ENCODE assay signal across 8 cellular contexts in genomic region chr17:74750039-74750326, GRCh38. TPM values are rescaled to one million over a fixed set of nuclear protein-coding genes. Genes with fewer than 3 reads are reported as not detected.
DNase-seq lines count a peak whose midpoint lies in the region; ATAC-seq and TF ChIP-seq lines count a peak whose summit lies in the region.

No MANE protein-coding gene starts in this region.

- peaks cover 62% of the 10 kb centered on the region for H4K20me1 ChIP-seq in DND-41 (ENCODE audit: insufficient read depth, low read length)

- TF ChIP-seq CTCF in DND-41 (IDR thresholded peaks at IDR 0.05; ENCODE audit: borderline replicate concordance, extremely low read depth, low read length, poor library complexity, severe bottlenecking) (no peak), Peyer's patch (IDR thresholded peaks at IDR 0.05) (no peak), osteocyte (IDR thresholded peaks at IDR 0.05) (no peak)

- peak overlapping the region; percentile 98 for H3K4me3 Mint-ChIP-seq in osteocyte (ENCODE audit: unreplicated experiment)

- no peaks in the 10 kb centered on the region for H3K27me3 Mint-ChIP-seq in osteocyte (ENCODE audit: unreplicated experiment)

- DNase-seq in DND-41 (no peak), Peyer's patch (no peak), epithelial cell of prostate (ENCODE audit: low read depth, low spot score) (no peak), osteocyte (ENCODE audit: extremely low spot score, unreplicated experiment) (no peak)
- no peak for DNase-seq in activated CD4-positive, alpha-beta T cell treated with anti-CD3 and anti-CD28 coated beads, Interleukin-2, amount 50 U/mL, for 1 hour

- H3K36me3 Mint-ChIP-seq in osteocyte (ENCODE audit: unreplicated experiment) = peaks cover 17% of the 10 kb centered on the region

- ATAC-seq in DND-41 (ENCODE audit: insufficient read depth, low read depth) (no peak), GM21367 (IDR thresholded peaks at IDR 0.05; ENCODE audit: unreplicated experiment) (no peak), HG02973 (IDR thresholded peaks at IDR 0.05; ENCODE audit: unreplicated experiment) (no peak), GM19467 (IDR thresholded peaks at IDR 0.05; ENCODE audit: unreplicated experiment) (no peak)

- H3K27ac Mint-ChIP-seq in osteocyte (ENCODE audit: unreplicated experiment) = peak overlapping the region; percentile 82

- H3K9me3 ChIP-seq in DND-41 (ENCODE audit: insufficient read depth, low read length, severe bottlenecking) (no peaks in the 10 kb centered on the region), Peyer's patch (no peaks in the 10 kb centered on the region)

- no peak overlapping the region for H2AFZ ChIP-seq in DND-41 (ENCODE audit: low read depth, low read length)

- peaks cover 74% of the 10 kb centered on the region for H3K79me2 ChIP-seq in DND-41 (ENCODE audit: insufficient read depth, low read length)

- peaks cover 57% of the 10 kb centered on the region for H3K4me1 Mint-ChIP-seq in osteocyte (ENCODE audit: unreplicated experiment)

- H3K27ac ChIP-seq in DND-41 (ENCODE audit: low read length) (peak overlapping the region; percentile 92), Peyer's patch (peak overlapping the region; percentile 94 to 98 (median 94)), epithelial cell of prostate (peak overlapping the region; percentile 40)

- H3K27me3 ChIP-seq in DND-41 (ENCODE audit: insufficient read depth, low read length, poor library complexity) = no peaks in the 10 kb centered on the region
- no peaks in the 10 kb centered on the region for H3K27me3 ChIP-seq in Peyer's patch

- H3K4me3 ChIP-seq in DND-41 (ENCODE audit: low read depth in 1 of 2, low read length in 2 of 2) (peak overlapping the region; percentile 94 to 99), Peyer's patch (peak overlapping the region; percentile 67 to 99 (median 86))

- H3K9me3 Mint-ChIP-seq in osteocyte (ENCODE audit: unreplicated experiment) = no peaks in the 10 kb centered on the region

- no peak for TF ChIP-seq POLR2A in Peyer's patch (IDR thresholded peaks at IDR 0.05)

- H3K9ac ChIP-seq in DND-41 (ENCODE audit: low read depth, low read length) = peak overlapping the region; percentile 98

- peaks cover 60% of the 10 kb centered on the region for H3K4me1 ChIP-seq in DND-41 (ENCODE audit: insufficient read depth, low read length)
- peaks cover 3 to 63% (median 10%) of the 10 kb centered on the region in 4 donors for H3K4me1 ChIP-seq in Peyer's patch

- peak overlapping the region; percentile 100 for H3K4me2 ChIP-seq in DND-41 (ENCODE audit: insufficient read depth, low read length)

- peaks cover 58% of the 10 kb centered on the region for H3K36me3 ChIP-seq in DND-41 (ENCODE audit: insufficient read depth, low read length)
- peaks cover 0 to 3% (median 0%) of the 10 kb centered on the region in 3 donors for H3K36me3 ChIP-seq in Peyer's patch

RNA-seq across cellular contexts. Expression of gene NHERF1, which starts 1.6 kb away (rescaled TPM):
- total RNA-seq in Peyer's patch (100 to 1,000 TPM; 121 to 600 (median 488) TPM), osteocyte (117 and 125 TPM in 2 replicates)

RNA-seq across cellular contexts. Expression of gene RAB37, which starts 12.9 kb away (rescaled TPM):
- 10 to 100 TPM in 1 of 4 donors, 1 to 10 TPM in 3; 1.1 to 35.5 (median 4.4) TPM for total RNA-seq in Peyer's patch
- not detected in 2 replicates for total RNA-seq in osteocyte

RNA-seq across cellular contexts. Expression of gene NAT9, which starts 26.2 kb away (rescaled TPM):
- 10 to 100 TPM; 23.1 to 85.0 (median 37.4) TPM for total RNA-seq in Peyer's patch
- 48.6 and 52.5 TPM in 2 replicates for total RNA-seq in osteocyte

RNA-seq across cellular contexts. Expression of gene CD300LF, which starts 37.3 kb away (rescaled TPM):
- 1 to 10 TPM in 2 of 4 donors, not detected in 2; 1.1 to 1.7 TPM for total RNA-seq in Peyer's patch
- total RNA-seq in osteocyte = not detected in 2 replicates

Comparison
In these comparisons a context has a peak if more than half of its experiments do, and no peak if none do; other contexts are left out.
1. H3K27ac ChIP-seq: peak in every context shown above with its lines; median percentile 94 in Peyer's patch; 92 in DND-41; 40 in epithelial cell of prostate.